1 cellular context compared by ENCODE assay signal in the genomic region with DNA sequence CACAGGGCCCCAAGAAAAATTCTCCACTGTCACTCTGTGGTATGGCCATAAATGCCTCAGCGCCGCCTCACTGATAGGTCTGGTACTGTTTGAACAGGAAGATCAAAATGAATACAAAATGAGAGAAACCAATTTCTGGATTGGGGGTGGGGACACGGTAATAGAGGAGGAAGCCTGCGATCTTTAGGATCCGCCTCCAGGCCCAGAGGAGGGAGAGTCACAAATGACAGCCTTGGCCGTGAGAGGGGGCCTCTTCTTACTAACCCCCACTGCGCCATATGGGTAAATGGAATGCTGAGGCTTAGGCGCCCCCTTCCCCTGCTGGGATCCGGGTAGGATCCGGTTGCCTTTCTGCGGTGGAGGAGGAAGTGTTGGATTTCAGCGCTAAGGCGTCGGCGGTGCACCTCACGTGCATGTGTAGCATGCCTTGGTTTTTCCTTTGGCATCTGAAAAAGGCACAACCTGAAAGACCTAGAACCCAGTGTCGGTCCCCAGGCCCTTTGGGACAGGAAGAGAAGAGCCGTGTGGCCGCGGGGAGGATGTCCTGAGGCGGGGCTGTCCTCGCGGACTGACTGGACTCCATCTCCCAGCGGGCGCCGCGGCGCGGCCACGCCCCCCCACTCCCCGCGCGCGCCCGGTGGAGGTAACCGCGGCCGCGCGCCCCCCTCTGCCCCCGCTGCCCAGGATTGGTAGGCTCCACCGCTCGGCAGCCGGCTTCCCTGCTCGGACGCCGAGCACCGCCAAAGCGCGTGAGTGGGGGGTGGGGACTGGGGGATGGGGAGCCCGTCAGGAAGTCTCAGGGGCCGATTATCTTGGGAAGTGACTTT.
A peak's percentile ranks its signal among the peaks of the same experiment; 100 is the strongest.
TF ChIP-seq lines count a peak whose summit lies in the region.

No MANE protein-coding gene starts in this region.

TF ChIP-seq in WTC11, 78 proteins besides CTCF, POLR2A, EP300 and RAD21 (continued from another document and continues in another):
- TF ChIP-seq, protein P1, sequence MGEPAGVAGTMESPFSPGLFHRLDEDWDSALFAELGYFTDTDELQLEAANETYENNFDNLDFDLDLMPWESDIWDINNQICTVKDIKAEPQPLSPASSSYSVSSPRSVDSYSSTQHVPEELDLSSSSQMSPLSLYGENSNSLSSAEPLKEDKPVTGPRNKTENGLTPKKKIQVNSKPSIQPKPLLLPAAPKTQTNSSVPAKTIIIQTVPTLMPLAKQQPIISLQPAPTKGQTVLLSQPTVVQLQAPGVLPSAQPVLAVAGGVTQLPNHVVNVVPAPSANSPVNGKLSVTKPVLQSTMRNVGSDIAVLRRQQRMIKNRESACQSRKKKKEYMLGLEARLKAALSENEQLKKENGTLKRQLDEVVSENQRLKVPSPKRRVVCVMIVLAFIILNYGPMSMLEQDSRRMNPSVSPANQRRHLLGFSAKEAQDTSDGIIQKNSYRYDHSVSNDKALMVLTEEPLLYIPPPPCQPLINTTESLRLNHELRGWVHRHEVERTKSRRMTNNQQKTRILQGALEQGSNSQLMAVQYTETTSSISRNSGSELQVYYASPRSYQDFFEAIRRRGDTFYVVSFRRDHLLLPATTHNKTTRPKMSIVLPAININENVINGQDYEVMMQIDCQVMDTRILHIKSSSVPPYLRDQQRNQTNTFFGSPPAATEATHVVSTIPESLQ (CRISPR knock-in tag; IDR thresholded peaks at IDR 0.05), result no peak
- TF ChIP-seq, protein P2, sequence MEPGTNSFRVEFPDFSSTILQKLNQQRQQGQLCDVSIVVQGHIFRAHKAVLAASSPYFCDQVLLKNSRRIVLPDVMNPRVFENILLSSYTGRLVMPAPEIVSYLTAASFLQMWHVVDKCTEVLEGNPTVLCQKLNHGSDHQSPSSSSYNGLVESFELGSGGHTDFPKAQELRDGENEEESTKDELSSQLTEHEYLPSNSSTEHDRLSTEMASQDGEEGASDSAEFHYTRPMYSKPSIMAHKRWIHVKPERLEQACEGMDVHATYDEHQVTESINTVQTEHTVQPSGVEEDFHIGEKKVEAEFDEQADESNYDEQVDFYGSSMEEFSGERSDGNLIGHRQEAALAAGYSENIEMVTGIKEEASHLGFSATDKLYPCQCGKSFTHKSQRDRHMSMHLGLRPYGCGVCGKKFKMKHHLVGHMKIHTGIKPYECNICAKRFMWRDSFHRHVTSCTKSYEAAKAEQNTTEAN (CRISPR knock-in tag; IDR thresholded peaks at IDR 0.05), result no peak
- TF ChIP-seq, protein P3, sequence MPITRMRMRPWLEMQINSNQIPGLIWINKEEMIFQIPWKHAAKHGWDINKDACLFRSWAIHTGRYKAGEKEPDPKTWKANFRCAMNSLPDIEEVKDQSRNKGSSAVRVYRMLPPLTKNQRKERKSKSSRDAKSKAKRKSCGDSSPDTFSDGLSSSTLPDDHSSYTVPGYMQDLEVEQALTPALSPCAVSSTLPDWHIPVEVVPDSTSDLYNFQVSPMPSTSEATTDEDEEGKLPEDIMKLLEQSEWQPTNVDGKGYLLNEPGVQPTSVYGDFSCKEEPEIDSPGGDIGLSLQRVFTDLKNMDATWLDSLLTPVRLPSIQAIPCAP (CRISPR knock-in tag; IDR thresholded peaks at IDR 0.05), result no peak
- TF ChIP-seq, protein P4, sequence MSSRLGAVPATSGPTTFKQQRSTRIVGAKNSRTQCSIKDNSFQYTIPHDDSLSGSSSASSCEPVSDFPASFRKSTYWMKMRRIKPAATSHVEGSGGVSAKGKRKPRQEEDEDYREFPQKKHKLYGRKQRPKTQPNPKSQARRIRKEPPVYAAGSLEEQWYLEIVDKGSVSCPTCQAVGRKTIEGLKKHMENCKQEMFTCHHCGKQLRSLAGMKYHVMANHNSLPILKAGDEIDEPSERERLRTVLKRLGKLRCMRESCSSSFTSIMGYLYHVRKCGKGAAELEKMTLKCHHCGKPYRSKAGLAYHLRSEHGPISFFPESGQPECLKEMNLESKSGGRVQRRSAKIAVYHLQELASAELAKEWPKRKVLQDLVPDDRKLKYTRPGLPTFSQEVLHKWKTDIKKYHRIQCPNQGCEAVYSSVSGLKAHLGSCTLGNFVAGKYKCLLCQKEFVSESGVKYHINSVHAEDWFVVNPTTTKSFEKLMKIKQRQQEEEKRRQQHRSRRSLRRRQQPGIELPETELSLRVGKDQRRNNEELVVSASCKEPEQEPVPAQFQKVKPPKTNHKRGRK (CRISPR knock-in tag; IDR thresholded peaks at IDR 0.05; ENCODE audit: borderline replicate concordance), result no peak
- no peak for TF ChIP-seq NR3C1 (CRISPR knock-in tag; conservative IDR thresholded peaks at IDR 0.05; ENCODE audit: low read depth)
- TF ChIP-seq, protein P5, sequence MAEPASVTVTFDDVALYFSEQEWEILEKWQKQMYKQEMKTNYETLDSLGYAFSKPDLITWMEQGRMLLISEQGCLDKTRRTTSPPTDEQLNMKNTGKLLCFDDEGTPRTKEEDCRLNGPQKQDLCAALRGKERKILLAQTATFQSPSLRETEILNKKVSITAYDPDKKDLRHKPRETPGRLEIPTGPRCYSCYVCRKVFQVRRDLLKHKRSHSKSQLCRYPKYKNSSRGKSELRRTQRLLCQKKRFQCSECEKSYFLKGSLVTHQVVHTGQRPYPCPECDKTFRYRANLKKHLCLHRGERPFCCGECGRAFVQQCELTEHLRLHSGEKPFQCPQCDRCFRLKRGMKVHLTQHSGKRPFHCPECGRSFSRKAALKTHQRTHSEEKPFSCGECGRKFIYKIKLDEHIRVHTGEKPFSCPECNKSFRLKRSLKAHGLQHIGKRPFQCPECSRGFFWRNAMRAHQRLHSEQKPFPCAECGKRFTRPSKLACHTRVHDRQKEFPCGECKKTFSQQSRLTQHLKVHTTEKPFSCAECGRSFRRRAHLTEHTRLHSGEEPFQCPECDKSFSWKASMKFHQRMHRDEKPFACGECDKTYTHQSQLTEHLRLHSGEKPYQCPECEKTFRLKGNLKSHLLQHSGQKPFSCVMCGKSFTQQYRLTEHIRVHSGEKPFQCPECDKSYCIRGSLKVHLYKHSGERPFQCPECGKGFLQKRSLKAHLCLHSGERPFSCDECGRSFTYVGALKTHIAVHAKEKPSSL (CRISPR knock-in tag; conservative IDR thresholded peaks at IDR 0.05), result no peak
- TF ChIP-seq NFYB (CRISPR knock-in tag; conservative IDR thresholded peaks at IDR 0.05; ENCODE audit: low read depth), result no peak
- peak; percentile 81; the same call in 1 of the 2 replicates for TF ChIP-seq TEAD1 (CRISPR knock-in tag; IDR thresholded peaks at IDR 0.05)
- TF ChIP-seq SP1 (CRISPR knock-in tag; conservative IDR thresholded peaks at IDR 0.05), result peak; percentile 55
- TF ChIP-seq, protein P6, sequence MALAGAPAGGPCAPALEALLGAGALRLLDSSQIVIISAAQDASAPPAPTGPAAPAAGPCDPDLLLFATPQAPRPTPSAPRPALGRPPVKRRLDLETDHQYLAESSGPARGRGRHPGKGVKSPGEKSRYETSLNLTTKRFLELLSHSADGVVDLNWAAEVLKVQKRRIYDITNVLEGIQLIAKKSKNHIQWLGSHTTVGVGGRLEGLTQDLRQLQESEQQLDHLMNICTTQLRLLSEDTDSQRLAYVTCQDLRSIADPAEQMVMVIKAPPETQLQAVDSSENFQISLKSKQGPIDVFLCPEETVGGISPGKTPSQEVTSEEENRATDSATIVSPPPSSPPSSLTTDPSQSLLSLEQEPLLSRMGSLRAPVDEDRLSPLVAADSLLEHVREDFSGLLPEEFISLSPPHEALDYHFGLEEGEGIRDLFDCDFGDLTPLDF (CRISPR knock-in tag; IDR thresholded peaks at IDR 0.05), result 0 out of 2 replicates have a peak, but pooled peaks have one; percentile 48
- TF ChIP-seq, protein P7, sequence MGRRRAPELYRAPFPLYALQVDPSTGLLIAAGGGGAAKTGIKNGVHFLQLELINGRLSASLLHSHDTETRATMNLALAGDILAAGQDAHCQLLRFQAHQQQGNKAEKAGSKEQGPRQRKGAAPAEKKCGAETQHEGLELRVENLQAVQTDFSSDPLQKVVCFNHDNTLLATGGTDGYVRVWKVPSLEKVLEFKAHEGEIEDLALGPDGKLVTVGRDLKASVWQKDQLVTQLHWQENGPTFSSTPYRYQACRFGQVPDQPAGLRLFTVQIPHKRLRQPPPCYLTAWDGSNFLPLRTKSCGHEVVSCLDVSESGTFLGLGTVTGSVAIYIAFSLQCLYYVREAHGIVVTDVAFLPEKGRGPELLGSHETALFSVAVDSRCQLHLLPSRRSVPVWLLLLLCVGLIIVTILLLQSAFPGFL (CRISPR knock-in tag; IDR thresholded peaks at IDR 0.05; ENCODE audit: borderline replicate concordance), result no peak
- TF ChIP-seq TEAD4 (CRISPR knock-in tag; IDR thresholded peaks at IDR 0.05), result no peak
- TF ChIP-seq ELF4 (CRISPR knock-in tag; IDR thresholded peaks at IDR 0.05; ENCODE audit: low read depth), result no peak
- TF ChIP-seq, protein P8, sequence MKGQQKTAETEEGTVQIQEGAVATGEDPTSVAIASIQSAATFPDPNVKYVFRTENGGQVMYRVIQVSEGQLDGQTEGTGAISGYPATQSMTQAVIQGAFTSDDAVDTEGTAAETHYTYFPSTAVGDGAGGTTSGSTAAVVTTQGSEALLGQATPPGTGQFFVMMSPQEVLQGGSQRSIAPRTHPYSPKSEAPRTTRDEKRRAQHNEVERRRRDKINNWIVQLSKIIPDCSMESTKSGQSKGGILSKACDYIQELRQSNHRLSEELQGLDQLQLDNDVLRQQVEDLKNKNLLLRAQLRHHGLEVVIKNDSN (CRISPR knock-in tag; IDR thresholded peaks at IDR 0.05), result no peak
- TF ChIP-seq ETV6 (CRISPR knock-in tag; IDR thresholded peaks at IDR 0.05), result 0 out of 2 replicates have a peak, but pooled peaks have one; percentile 66
- no peak for TF ChIP-seq ZNF671 (CRISPR knock-in tag; IDR thresholded peaks at IDR 0.05)
- TF ChIP-seq, protein P9, sequence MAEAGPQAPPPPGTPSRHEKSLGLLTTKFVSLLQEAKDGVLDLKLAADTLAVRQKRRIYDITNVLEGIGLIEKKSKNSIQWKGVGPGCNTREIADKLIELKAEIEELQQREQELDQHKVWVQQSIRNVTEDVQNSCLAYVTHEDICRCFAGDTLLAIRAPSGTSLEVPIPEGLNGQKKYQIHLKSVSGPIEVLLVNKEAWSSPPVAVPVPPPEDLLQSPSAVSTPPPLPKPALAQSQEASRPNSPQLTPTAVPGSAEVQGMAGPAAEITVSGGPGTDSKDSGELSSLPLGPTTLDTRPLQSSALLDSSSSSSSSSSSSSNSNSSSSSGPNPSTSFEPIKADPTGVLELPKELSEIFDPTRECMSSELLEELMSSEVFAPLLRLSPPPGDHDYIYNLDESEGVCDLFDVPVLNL (CRISPR knock-in tag; IDR thresholded peaks at IDR 0.05; ENCODE audit: borderline replicate concordance, low read depth), result no peak
- no peak for TF ChIP-seq ZNF138 (CRISPR knock-in tag; conservative IDR thresholded peaks at IDR 0.05)
- TF ChIP-seq TCF7 (CRISPR knock-in tag; IDR thresholded peaks at IDR 0.05; ENCODE audit: low read depth), result no peak
- no peak for TF ChIP-seq SMAD3 (CRISPR knock-in tag; IDR thresholded peaks at IDR 0.05; ENCODE audit: borderline replicate concordance)
- TF ChIP-seq SOX15 (CRISPR knock-in tag; IDR thresholded peaks at IDR 0.05), result no peak
- TF ChIP-seq, protein P10, sequence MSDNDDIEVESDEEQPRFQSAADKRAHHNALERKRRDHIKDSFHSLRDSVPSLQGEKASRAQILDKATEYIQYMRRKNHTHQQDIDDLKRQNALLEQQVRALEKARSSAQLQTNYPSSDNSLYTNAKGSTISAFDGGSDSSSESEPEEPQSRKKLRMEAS (CRISPR knock-in tag; IDR thresholded peaks at IDR 0.05), result peak; percentile 73
- TF ChIP-seq CREM (CRISPR knock-in tag; IDR thresholded peaks at IDR 0.05), result no peak
- TF ChIP-seq ATF1 (CRISPR knock-in tag; IDR thresholded peaks at IDR 0.05), result no peak
- TF ChIP-seq ZNF317 (CRISPR knock-in tag; IDR thresholded peaks at IDR 0.05; ENCODE audit: borderline replicate concordance, low read depth), result no peak
- TF ChIP-seq, protein P11, sequence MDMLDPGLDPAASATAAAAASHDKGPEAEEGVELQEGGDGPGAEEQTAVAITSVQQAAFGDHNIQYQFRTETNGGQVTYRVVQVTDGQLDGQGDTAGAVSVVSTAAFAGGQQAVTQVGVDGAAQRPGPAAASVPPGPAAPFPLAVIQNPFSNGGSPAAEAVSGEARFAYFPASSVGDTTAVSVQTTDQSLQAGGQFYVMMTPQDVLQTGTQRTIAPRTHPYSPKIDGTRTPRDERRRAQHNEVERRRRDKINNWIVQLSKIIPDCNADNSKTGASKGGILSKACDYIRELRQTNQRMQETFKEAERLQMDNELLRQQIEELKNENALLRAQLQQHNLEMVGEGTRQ (CRISPR knock-in tag; IDR thresholded peaks at IDR 0.05), result no peak
- TF ChIP-seq MXD4 (CRISPR knock-in tag; IDR thresholded peaks at IDR 0.05; ENCODE audit: borderline replicate concordance), result no peak
- TF ChIP-seq TP53 (CRISPR knock-in tag; IDR thresholded peaks at IDR 0.05), result no peak
- TF ChIP-seq, protein P12, sequence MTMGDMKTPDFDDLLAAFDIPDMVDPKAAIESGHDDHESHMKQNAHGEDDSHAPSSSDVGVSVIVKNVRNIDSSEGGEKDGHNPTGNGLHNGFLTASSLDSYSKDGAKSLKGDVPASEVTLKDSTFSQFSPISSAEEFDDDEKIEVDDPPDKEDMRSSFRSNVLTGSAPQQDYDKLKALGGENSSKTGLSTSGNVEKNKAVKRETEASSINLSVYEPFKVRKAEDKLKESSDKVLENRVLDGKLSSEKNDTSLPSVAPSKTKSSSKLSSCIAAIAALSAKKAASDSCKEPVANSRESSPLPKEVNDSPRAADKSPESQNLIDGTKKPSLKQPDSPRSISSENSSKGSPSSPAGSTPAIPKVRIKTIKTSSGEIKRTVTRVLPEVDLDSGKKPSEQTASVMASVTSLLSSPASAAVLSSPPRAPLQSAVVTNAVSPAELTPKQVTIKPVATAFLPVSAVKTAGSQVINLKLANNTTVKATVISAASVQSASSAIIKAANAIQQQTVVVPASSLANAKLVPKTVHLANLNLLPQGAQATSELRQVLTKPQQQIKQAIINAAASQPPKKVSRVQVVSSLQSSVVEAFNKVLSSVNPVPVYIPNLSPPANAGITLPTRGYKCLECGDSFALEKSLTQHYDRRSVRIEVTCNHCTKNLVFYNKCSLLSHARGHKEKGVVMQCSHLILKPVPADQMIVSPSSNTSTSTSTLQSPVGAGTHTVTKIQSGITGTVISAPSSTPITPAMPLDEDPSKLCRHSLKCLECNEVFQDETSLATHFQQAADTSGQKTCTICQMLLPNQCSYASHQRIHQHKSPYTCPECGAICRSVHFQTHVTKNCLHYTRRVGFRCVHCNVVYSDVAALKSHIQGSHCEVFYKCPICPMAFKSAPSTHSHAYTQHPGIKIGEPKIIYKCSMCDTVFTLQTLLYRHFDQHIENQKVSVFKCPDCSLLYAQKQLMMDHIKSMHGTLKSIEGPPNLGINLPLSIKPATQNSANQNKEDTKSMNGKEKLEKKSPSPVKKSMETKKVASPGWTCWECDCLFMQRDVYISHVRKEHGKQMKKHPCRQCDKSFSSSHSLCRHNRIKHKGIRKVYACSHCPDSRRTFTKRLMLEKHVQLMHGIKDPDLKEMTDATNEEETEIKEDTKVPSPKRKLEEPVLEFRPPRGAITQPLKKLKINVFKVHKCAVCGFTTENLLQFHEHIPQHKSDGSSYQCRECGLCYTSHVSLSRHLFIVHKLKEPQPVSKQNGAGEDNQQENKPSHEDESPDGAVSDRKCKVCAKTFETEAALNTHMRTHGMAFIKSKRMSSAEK (CRISPR knock-in tag; IDR thresholded peaks at IDR 0.05; ENCODE audit: borderline replicate concordance), result no peak
- no peak for TF ChIP-seq ZNF121 (CRISPR knock-in tag; IDR thresholded peaks at IDR 0.05)
- peak; percentile 51; the same call in 1 of the 2 replicates for TF ChIP-seq CREB1 (CRISPR knock-in tag; IDR thresholded peaks at IDR 0.05)
- TF ChIP-seq ZNF396 (CRISPR knock-in tag; IDR thresholded peaks at IDR 0.05; ENCODE audit: borderline replicate concordance), result no peak
